ENCODE assay signal across 8 cellular contexts in the genomic region with DNA sequence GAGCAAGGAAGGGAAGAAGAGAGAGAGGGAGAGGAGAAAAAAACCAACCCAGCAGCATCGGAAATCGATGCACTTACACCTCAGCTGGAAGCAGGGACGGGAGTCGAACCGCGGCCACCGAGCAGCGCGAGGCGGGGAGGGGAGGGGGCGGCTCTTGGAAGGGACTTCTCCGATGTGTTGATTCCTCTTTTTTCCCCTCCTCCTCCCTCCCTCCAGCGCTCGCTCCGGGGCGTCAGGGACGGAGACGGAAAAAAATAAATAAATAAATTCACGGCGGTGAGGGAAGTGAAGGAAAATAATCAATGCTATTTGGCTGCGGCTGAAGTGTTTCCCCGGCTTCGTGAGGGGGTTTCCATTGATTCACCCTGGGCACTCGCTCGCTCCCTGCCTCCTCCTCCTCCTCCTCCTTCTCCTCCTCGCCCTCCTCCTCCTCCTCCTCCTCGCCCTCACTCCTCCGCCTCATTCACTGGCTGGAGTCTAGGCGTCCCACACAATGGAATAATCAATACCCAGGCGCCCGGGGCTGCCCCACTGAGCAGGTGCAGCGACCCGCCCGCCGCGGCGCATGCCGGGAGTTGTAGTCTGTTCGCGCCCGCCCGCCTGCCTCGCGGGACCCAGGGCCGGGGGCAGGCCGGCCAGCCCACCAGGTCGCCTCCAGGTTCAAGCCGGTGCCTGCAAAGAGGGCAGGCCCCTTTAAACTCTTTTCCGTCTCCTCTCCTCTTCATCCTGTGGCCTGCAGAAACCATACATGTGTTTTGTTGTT. TPM values are rescaled to one million over a fixed set of nuclear protein-coding genes. Genes with fewer than 3 reads are reported as not detected.
DNase-seq lines count a peak whose midpoint lies in the region; ATAC-seq, FAIRE-seq and TF ChIP-seq lines count a peak whose summit lies in the region.

A gene (minus strand): TSS at position 500 of the 763 bp plus-strand sequence. CDS start 16,440 bp downstream, outside the sequence.

- peaks cover 8% of the 10 kb centered on the region for H3K4me1 ChIP-seq in mammary epithelial cell (ENCODE audit: insufficient read depth, low read length)
- H3K4me1 ChIP-seq in kidney (ENCODE audit: control insufficient read depth in 1 of 2, insufficient read depth in 1 of 2, low read depth in 1 of 2, low read length in 2 of 2) = peaks cover 5 to 11% of the 10 kb centered on the region in 2 donors

- no TSS peak for BruUV-seq in mammary epithelial cell (replicated peaks; lab: Mats Ljungman, UMichigan)

- CTCF ChIA-PET in mammary epithelial cell (lab: Charles Lee; ENCODE audit: low non-redundant PET) = no interaction called here

- no peaks in the 10 kb centered on the region for H4K20me1 ChIP-seq in mammary epithelial cell (ENCODE audit: insufficient read depth, low read length)

- H3K36me3 ChIP-seq in WERI-Rb-1 (no peaks in the 10 kb centered on the region; the same call in 1 of the 2 replicates), mammary epithelial cell (ENCODE audit: insufficient read depth, low read length) (no peaks in the 10 kb centered on the region), kidney (ENCODE audit: control insufficient read depth in 1 of 2, insufficient read depth in 2 of 2, low read length in 2 of 2) (no peaks in the 10 kb centered on the region)

- peaks cover 3% of the 10 kb centered on the region for H3K79me2 ChIP-seq in mammary epithelial cell (ENCODE audit: insufficient read depth, low read length)

- DNase-seq in NCI-H2171 treated with DMSO at 0.1 percent for 48 hours (lab: John Stamatoyannopoulos, UW) (peak; percentile 97), WERI-Rb-1 (peak; percentile 91), mammary epithelial cell (peak; percentile 54), kidney (peak; percentile 90), ureter (ENCODE audit: low spot score) (no peak)
- DNase-seq in stimulated activated CD4-positive, alpha-beta T cell treated with anti-CD3 and anti-CD28 coated beads, Interleukin-12 subunit alpha, Interleukin-12 subunit beta, amount 100 ng/mL, for 48 hours (ENCODE audit: low read depth in 2 of 3, low spot score in 1 of 3) = peak; percentile 64 to 78 (median 67)

- H3K9me3 ChIP-seq in WERI-Rb-1 (ENCODE audit: severe bottlenecking) (no peaks in the 10 kb centered on the region), mammary epithelial cell (replicated peaks; ENCODE audit: insufficient read depth, low read length) (no peaks in the 10 kb centered on the region), kidney (ENCODE audit: control insufficient read depth in 1 of 2, low read length in 2 of 2) (no peaks in the 10 kb centered on the region)

- FAIRE-seq in kidney (lab: Jason Lieb, UNC) = no peak

- H2AFZ ChIP-seq in mammary epithelial cell (ENCODE audit: low read depth, low read length) = peak within 1 kb of the TSS; percentile 98

- dilution Hi-C loops in mammary epithelial cell (cut with HindIII; ENCODE audit: low sequenced_read_pairs) = no loop called here

- peak; percentile 30 for ATAC-seq in GM18519 (IDR thresholded peaks at IDR 0.05; ENCODE audit: low FRiP score, unreplicated experiment)
- peak; percentile 34 for ATAC-seq in HG03135 (IDR thresholded peaks at IDR 0.05; ENCODE audit: unreplicated experiment)

- H3K9ac ChIP-seq in mammary epithelial cell (ENCODE audit: insufficient read depth, low read length) (peak within 1 kb of the TSS; percentile 15), kidney (ENCODE audit: low read length in 2 of 2) (peak within 1 kb of the TSS; percentile 59 to 61)

- in situ Hi-C loops in mammary epithelial cell (cut with MboI; ENCODE audit: low sequenced_read_pairs in 2 of 2) = loop anchor here in 1 of 2 donors (25.0 kb wide), 1 partner anchor 239 kb away; a partner anchor contains a TSS

- intact Hi-C loops in mammary epithelial cell (cut with micrococcal nuclease) = no loop called here
- intact Hi-C loops in kidney (cut with DNase I) = no loop called here

- peak within 1 kb of the TSS; percentile 84 for H3K4me2 ChIP-seq in mammary epithelial cell (ENCODE audit: insufficient read depth, low read depth, low read length)

- H3K27me3 ChIP-seq in WERI-Rb-1 (ENCODE audit: insufficient read depth, low read depth, severe bottlenecking) (no peaks in the 10 kb centered on the region), mammary epithelial cell (ENCODE audit: insufficient read depth, low read length) (no peaks in the 10 kb centered on the region)

- peak within 1 kb of the TSS; percentile 80 for H3K27ac ChIP-seq in WERI-Rb-1
- H3K27ac ChIP-seq in mammary epithelial cell (ENCODE audit: insufficient read depth, low read depth, low read length) = no peak within 1 kb of the TSS
- H3K27ac ChIP-seq in kidney (ENCODE audit: low read depth in 2 of 2, low read length in 2 of 2) = peak within 1 kb of the TSS; percentile 15 to 63

- TF ChIP-seq CTCF in WERI-Rb-1 (IDR thresholded peaks at IDR 0.05; ENCODE audit: low read depth, low read length) (no peak), mammary epithelial cell (conservative IDR thresholded peaks at IDR 0.05 in 1 of 2, IDR thresholded peaks at IDR 0.05 in 1 of 2; ENCODE audit: extremely low read depth in 1 of 2, insufficient read depth in 1 of 2, low read depth in 1 of 2, low read length in 2 of 2) (no peak), kidney (IDR thresholded peaks at IDR 0.05; ENCODE audit: borderline replicate concordance, extremely low read depth, insufficient read depth) (no peak)

- H3K4me3 ChIP-seq in WERI-Rb-1 (ENCODE audit: low read depth, low read length) = peak within 1 kb of the TSS; percentile 78
- H3K4me3 ChIP-seq in mammary epithelial cell (replicated peaks in 1 of 3; ENCODE audit: insufficient read depth in 1 of 3, low read depth in 2 of 3, low read length in 3 of 3) = peak within 1 kb of the TSS; percentile 62 to 73 (median 67)
- H3K4me3 ChIP-seq in kidney (ENCODE audit: low read length in 2 of 2) = peak within 1 kb of the TSS; percentile 75 to 78

- no CpG with 5 or more reads among the region's 49 CpGs for WGBS in mammary epithelial cell (ENCODE audit: low coverage, missing lambda C conversion rate)

RNA-seq across cellular contexts. Expression of the gene that starts here (rescaled TPM):
- total RNA-seq in mammary epithelial cell = 1 to 10 TPM in 1 of 2 donors, under 1 TPM in 1; 0.17 to 1.7 TPM
- 0.06 TPM for polyA plus RNA-seq in mammary epithelial cell
- polyA minus RNA-seq in mammary epithelial cell = 0.88 TPM
- 4.9 TPM for total RNA-seq in kidney
- polyA plus RNA-seq in kidney (ENCODE audit: insufficient read depth, low read depth, low replicate concordance) = 6.1 TPM
- total RNA-seq in ureter = 2.8 TPM
